In the genomic region with DNA sequence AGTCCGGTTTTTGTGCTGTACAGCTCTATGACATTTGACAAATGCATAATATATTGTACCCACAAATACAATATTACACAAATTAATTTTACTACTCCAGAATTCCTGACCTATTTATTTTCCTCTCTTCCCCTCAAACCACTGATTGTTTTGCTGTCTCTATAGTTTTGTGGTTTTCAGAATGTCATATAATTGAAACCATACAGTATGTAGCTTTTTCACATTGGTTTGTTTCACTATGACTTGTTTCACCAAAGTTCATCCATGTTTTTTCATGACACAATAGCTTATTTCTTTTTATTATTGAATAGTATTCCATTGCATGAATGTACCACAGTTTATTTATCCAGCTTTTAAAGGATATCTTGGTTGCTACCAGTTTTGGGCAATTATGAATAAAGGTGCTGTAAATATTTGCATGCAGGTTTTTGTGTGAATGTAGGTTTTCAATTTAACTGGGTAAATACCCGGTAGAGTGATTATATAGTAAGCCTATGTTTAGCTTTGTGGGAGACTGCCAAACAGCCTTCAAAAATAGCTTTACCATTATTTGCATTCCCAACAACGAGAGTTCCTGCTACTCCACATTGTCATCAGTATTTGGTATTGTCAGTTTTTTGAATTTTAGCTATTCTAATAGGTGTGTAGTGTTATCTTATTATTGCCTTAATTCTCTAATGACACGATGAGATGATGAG, we compare ENCODE assay signal across 22 cellular contexts. TPM values are rescaled to one million over a fixed set of nuclear protein-coding genes. Genes with fewer than 3 reads are reported as not detected.
A peak's percentile ranks its signal among the peaks of the same experiment; 100 is the strongest.
DNase-seq lines count a peak whose midpoint lies in the region; ATAC-seq and TF ChIP-seq lines count a peak whose summit lies in the region.
"Had no signal": no experiment of that assay in that cellular context is flagged by ENCODE, and none has a peak within 500 bp of the region (broad histone marks: within the 10 kb centered on the region; RNA-seq: fewer than 3 reads in every experiment).

No MANE protein-coding gene starts in this region.

- H3K27ac Mint-ChIP-seq in stimulated activated naive B cell treated with anti-CD40 and anti-IgM and Interleukin-4, amounts not matched to agents 10 μg/mL and 1 μg/mL and 100 μg/mL, for 72 hours = no peak overlapping the region
- no peak overlapping the region for H3K27ac Mint-ChIP-seq in glutamatergic neuron (ENCODE audit: unreplicated experiment)
- H3K27ac Mint-ChIP-seq: T-helper 2 cell treated with Interferon-gamma antibody and Interleukin-4, amounts not matched to agents 5 μg/mL and 100 μg/mL, for 36 hours; type B pancreatic cell had no signal

- H3K27ac ChIP-seq in KMS-11 = no peak overlapping the region; the same call in 1 of the 2 replicates
- H3K27ac ChIP-seq: 22Rv1, gastrocnemius medialis had no signal

- no peak overlapping the region for H3K4me3 Mint-ChIP-seq in stimulated activated naive B cell treated with anti-CD40 and anti-IgM and Interleukin-4, amounts not matched to agents 10 μg/mL and 1 μg/mL and 100 μg/mL, for 72 hours
- H3K4me3 Mint-ChIP-seq in glutamatergic neuron (ENCODE audit: unreplicated experiment) = no peak overlapping the region
- H3K4me3 Mint-ChIP-seq: central memory CD8-positive, alpha-beta T cell; T-helper 2 cell treated with Interferon-gamma antibody and Interleukin-4, amounts not matched to agents 5 μg/mL and 100 μg/mL, for 36 hours; type B pancreatic cell had no signal

- ATAC-seq in HG02884 (IDR thresholded peaks at IDR 0.05; ENCODE audit: unreplicated experiment) = peak; percentile 73
- peak; percentile 58 to 76 for ATAC-seq in stimulated activated naive B cell treated with anti-CD40 and anti-IgM and Interleukin-4, amounts not matched to agents 10 μg/mL and 1 μg/mL and 100 μg/mL, for 72 hours (replicated peaks)
- ATAC-seq: gastrocnemius medialis, Right ventricle myocardium inferior, sciatic nerve had no signal

- DNase-seq in NCI-H748 (lab: John Stamatoyannopoulos, UW; ENCODE audit: unreplicated experiment) (peak; percentile 7), NCI-H748 treated with DMSO at 0.1 percent for 48 hours (lab: John Stamatoyannopoulos, UW) (no peak), NCI-H187 (lab: John Stamatoyannopoulos, UW) (no peak), LoVo (ENCODE audit: low spot score) (no peak), glutamatergic neuron (no peak)
- no peak for DNase-seq in stimulated activated naive B cell treated with anti-CD40 and anti-IgM and Interleukin-4, amounts not matched to agents 10 μg/mL and 1 μg/mL and 100 μg/mL, for 72 hours
- DNase-seq: activated CD4-positive, alpha-beta T cell treated with anti-CD3 and anti-CD28 coated beads for 4 hours; activated T-cell treated with anti-CD3 and anti-CD28 coated beads for 4 hours; C1 segment of cervical spinal cord; DMS53; gastrocnemius medialis; KBM-7; nucleus accumbens; stimulated activated CD4-positive, alpha-beta T cell treated with anti-CD3 and anti-CD28 coated beads, Interleukin-2, amount 100 ng/mL, for 48 hours had no signal

- H3K4me3 ChIP-seq in KMS-11 (IDR thresholded peaks at IDR 0.05; ENCODE audit: insufficient read depth, low read depth, low read length) = no peak overlapping the region
- H3K4me3 ChIP-seq: gastrocnemius medialis had no signal

- no peaks in the 10 kb centered on the region for H3K27me3 Mint-ChIP-seq in stimulated activated naive B cell treated with anti-CD40 and anti-IgM and Interleukin-4, amounts not matched to agents 10 μg/mL and 1 μg/mL and 100 μg/mL, for 72 hours
- no peaks in the 10 kb centered on the region for H3K27me3 Mint-ChIP-seq in glutamatergic neuron (ENCODE audit: unreplicated experiment)
- H3K27me3 Mint-ChIP-seq: type B pancreatic cell had no signal

- no peaks in the 10 kb centered on the region for H3K79me2 ChIP-seq in KMS-11 (ENCODE audit: insufficient read depth, low read depth)

- no peaks in the 10 kb centered on the region for H3K36me3 ChIP-seq in KMS-11 (ENCODE audit: insufficient read depth)
- H3K36me3 ChIP-seq: gastrocnemius medialis had no signal

- H3K27me3 ChIP-seq in KMS-11 (ENCODE audit: insufficient read depth, low read depth) = no peaks in the 10 kb centered on the region
- H3K27me3 ChIP-seq: gastrocnemius medialis had no signal

- peaks cover 5% of the 10 kb centered on the region; the same call in 1 of the 2 replicates for H4K20me1 ChIP-seq in KMS-11 (ENCODE audit: insufficient read depth)

- H3K9ac ChIP-seq in KMS-11 = no peak overlapping the region

- H3K9me3 Mint-ChIP-seq in stimulated activated naive B cell treated with anti-CD40 and anti-IgM and Interleukin-4, amounts not matched to agents 10 μg/mL and 1 μg/mL and 100 μg/mL, for 72 hours = no peaks in the 10 kb centered on the region
- H3K9me3 Mint-ChIP-seq in glutamatergic neuron (ENCODE audit: unreplicated experiment) = peaks cover 1% of the 10 kb centered on the region
- H3K9me3 Mint-ChIP-seq: central memory CD8-positive, alpha-beta T cell had no signal

- peak overlapping the region; percentile 51 for H3K4me2 ChIP-seq in KMS-11

- H3K36me3 Mint-ChIP-seq in stimulated activated naive B cell treated with anti-CD40 and anti-IgM and Interleukin-4, amounts not matched to agents 10 μg/mL and 1 μg/mL and 100 μg/mL, for 72 hours = no peaks in the 10 kb centered on the region
- no peaks in the 10 kb centered on the region for H3K36me3 Mint-ChIP-seq in glutamatergic neuron (ENCODE audit: unreplicated experiment)
- H3K36me3 Mint-ChIP-seq: type B pancreatic cell had no signal

- no peak overlapping the region for H2AFZ ChIP-seq in KMS-11 (ENCODE audit: low read depth)

- H3K4me1 Mint-ChIP-seq in stimulated activated naive B cell treated with anti-CD40 and anti-IgM and Interleukin-4, amounts not matched to agents 10 μg/mL and 1 μg/mL and 100 μg/mL, for 72 hours = peaks cover 17 to 26% of the 10 kb centered on the region in 2 donors
- no peaks in the 10 kb centered on the region for H3K4me1 Mint-ChIP-seq in glutamatergic neuron (ENCODE audit: low read depth, unreplicated experiment)
- H3K4me1 Mint-ChIP-seq: central memory CD8-positive, alpha-beta T cell had no signal

- TF ChIP-seq CTCF in KMS-11 (conservative IDR thresholded peaks at IDR 0.05; ENCODE audit: low read depth, low read length) (no peak), glutamatergic neuron (IDR thresholded peaks at IDR 0.05; ENCODE audit: partially characterized antibody, unreplicated experiment) (no peak)

- H3K4me1 ChIP-seq in KMS-11 (ENCODE audit: low read depth, poor library complexity, severe bottlenecking) = peaks cover 48% of the 10 kb centered on the region
- H3K4me1 ChIP-seq: gastrocnemius medialis had no signal

RNA-seq across cellular contexts. Expression of a gene that starts 25.9 kb away (rescaled TPM):
- 2.1 TPM for total RNA-seq in glutamatergic neuron (ENCODE audit: unreplicated experiment)

RNA-seq across cellular contexts. Expression of a gene that starts 49.8 kb away (rescaled TPM):
- not detected for total RNA-seq in glutamatergic neuron (ENCODE audit: unreplicated experiment)

RNA-seq across cellular contexts. Expression of a gene that starts 55.0 kb away (rescaled TPM):
- 0.54 TPM for total RNA-seq in glutamatergic neuron (ENCODE audit: unreplicated experiment)
- total RNA-seq: Right ventricle myocardium inferior had no signal
